9 cellular contexts compared by ENCODE assay signal in the genomic region with DNA sequence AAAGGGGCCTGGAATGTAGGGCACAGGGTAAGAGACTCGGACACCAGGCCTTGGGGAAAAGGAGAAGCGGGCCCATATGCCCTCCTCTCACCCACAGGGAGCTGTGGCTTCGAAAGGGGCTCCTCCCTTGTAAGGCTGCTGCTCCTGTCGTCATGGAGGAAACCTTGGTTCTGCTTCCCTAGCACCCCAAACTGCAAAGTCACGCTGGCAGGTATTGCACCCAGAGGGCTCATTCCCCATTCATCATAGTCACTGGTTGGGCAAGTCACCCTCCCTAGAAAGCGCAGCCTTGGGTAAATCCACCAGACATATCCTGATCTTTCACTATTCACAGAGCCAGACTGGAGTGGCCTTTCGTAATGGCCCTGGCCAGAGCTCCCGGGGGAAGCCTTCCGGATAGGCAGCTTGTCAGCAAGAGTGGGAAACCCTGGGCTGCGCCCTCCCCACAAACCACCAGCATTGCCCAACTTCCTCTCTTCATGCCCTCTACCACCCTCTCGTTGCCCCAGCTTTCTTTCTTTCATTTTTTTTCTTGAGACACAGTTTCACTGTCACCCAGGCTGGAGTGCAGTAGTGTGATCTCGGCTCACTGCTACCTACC.
DNase-seq lines count a peak whose midpoint lies in the region; ATAC-seq and TF ChIP-seq lines count a peak whose summit lies in the region.
"Had no signal": no experiment of that assay in that cellular context is flagged by ENCODE, and none has a peak within 500 bp of the region (broad histone marks: within the 10 kb centered on the region; RNA-seq: fewer than 3 reads in every experiment).

No MANE protein-coding gene starts in this region.

- peak; percentile 90 for DNase-seq in NK-92 treated with Interleukin-12 subunit alpha and Interleukin-12 subunit beta, amount 100 ng/mL, for 24 hours (lab: John Stamatoyannopoulos, UW)
- no peak for DNase-seq in NK-92 (lab: John Stamatoyannopoulos, UW; ENCODE audit: unreplicated experiment)
- DNase-seq in activated T-cell treated with anti-CD3 and anti-CD28 coated beads, Interleukin-2, amount 50 U/mL, for 24 hours: peak; percentile 55
- peak; percentile 83 for DNase-seq in right atrium auricular region (ENCODE audit: low spot score)
- DNase-seq in stimulated activated CD8-positive, alpha-beta memory T cell treated with anti-CD3 and anti-CD28 coated beads, Interleukin-2, amount 100 ng/mL, for 1 hour (ENCODE audit: low read depth in 2 of 2): peak; percentile 9 to 18
- DNase-seq in cerebellum (ENCODE audit: low spot score): no peak
- DNase-seq in superior temporal gyrus (ENCODE audit: extremely low spot score): no peak

- TF ChIP-seq CTCF in right atrium auricular region (IDR thresholded peaks at IDR 0.05): no peak

- H3K27me3 Mint-ChIP-seq in activated T-cell treated with anti-CD3 and anti-CD28 coated beads, Interleukin-2, amount 50 U/mL, for 24 hours: no peaks in the 10 kb centered on the region

- H3K4me1 Mint-ChIP-seq in activated T-cell treated with anti-CD3 and anti-CD28 coated beads, Interleukin-2, amount 50 U/mL, for 24 hours (ENCODE audit: low read depth): peaks cover 20% of the 10 kb centered on the region

- H3K9me3 ChIP-seq in right atrium auricular region: no peaks in the 10 kb centered on the region

- peak overlapping the region; percentile 91 for H3K27ac Mint-ChIP-seq in activated T-cell treated with anti-CD3 and anti-CD28 coated beads, Interleukin-2, amount 50 U/mL, for 24 hours

- H3K36me3 ChIP-seq in right atrium auricular region: no peaks in the 10 kb centered on the region

- no peak for ATAC-seq in HG02852 (IDR thresholded peaks at IDR 0.05; ENCODE audit: unreplicated experiment)

- no peaks in the 10 kb centered on the region for H3K36me3 Mint-ChIP-seq in activated T-cell treated with anti-CD3 and anti-CD28 coated beads, Interleukin-2, amount 50 U/mL, for 24 hours (ENCODE audit: low read depth)

- no peaks in the 10 kb centered on the region for H3K27me3 ChIP-seq in right atrium auricular region

- no peak overlapping the region for H3K4me3 ChIP-seq in right atrium auricular region

- peak overlapping the region; percentile 38 for H3K4me3 Mint-ChIP-seq in activated T-cell treated with anti-CD3 and anti-CD28 coated beads, Interleukin-2, amount 50 U/mL, for 24 hours

- peak overlapping the region in 1 of 2 donors; percentile 13 for H3K27ac ChIP-seq in right atrium auricular region
- H3K27ac ChIP-seq: 22Rv1 had no signal

- no peaks in the 10 kb centered on the region for H3K9me3 Mint-ChIP-seq in activated T-cell treated with anti-CD3 and anti-CD28 coated beads, Interleukin-2, amount 50 U/mL, for 24 hours

- no peaks in the 10 kb centered on the region for H3K4me1 ChIP-seq in right atrium auricular region

Comparison
In these comparisons a context has a peak if more than half of its experiments do, and no peak if none do; other contexts are left out.
1. DNase-seq: peak in NK-92 treated with Interleukin-12 subunit alpha and Interleukin-12 subunit beta, amount 100 ng/mL, for 24 hours (single experiment), activated T-cell treated with anti-CD3 and anti-CD28 coated beads, Interleukin-2, amount 50 U/mL, for 24 hours (single experiment), right atrium auricular region (single experiment) and stimulated activated CD8-positive, alpha-beta memory T cell treated with anti-CD3 and anti-CD28 coated beads, Interleukin-2, amount 100 ng/mL, for 1 hour (2 of 2); none in NK-92 (single experiment), cerebellum (single experiment) and superior temporal gyrus (single experiment).